Comparison of ENCODE assay signal across 6 cellular contexts in the genomic region with DNA sequence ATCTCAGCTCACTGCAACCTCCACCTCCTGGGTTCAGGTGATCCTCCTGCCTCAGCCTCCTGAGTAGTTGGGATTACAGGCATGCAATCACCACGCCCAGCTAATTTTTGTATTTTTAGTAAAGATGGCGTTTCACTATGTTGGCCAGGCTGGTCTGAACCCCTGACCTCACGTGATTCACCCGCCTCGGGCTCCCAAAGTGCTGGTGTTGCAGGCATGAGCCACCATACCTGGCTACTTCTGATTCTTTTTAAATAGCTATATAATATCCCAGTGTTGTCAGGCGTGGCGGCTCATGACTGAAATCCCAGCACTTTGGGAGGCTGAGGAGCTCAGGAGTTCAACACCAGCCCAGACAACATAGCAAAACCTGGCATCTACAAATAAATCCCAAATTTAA.
"Had no signal": no experiment of that assay in that cellular context is flagged by ENCODE, and none has a peak within 500 bp of the region (broad histone marks: within the 10 kb centered on the region; RNA-seq: fewer than 3 reads in every experiment).

No MANE protein-coding gene starts in this region.

- H3K9me3 Mint-ChIP-seq: HFFc6, IgD-negative memory B cell had no signal

- H3K27me3 Mint-ChIP-seq: IgD-negative memory B cell had no signal

- ATAC-seq: HCT116, HepG2 had no signal

- H3K27ac Mint-ChIP-seq: HFFc6 had no signal

- DNase-seq: GM23248, H7, HFFc6 had no signal

- H3K4me3 Mint-ChIP-seq: HFFc6 had no signal
